ENCODE assay signal across 1 cellular context in the genomic region with DNA sequence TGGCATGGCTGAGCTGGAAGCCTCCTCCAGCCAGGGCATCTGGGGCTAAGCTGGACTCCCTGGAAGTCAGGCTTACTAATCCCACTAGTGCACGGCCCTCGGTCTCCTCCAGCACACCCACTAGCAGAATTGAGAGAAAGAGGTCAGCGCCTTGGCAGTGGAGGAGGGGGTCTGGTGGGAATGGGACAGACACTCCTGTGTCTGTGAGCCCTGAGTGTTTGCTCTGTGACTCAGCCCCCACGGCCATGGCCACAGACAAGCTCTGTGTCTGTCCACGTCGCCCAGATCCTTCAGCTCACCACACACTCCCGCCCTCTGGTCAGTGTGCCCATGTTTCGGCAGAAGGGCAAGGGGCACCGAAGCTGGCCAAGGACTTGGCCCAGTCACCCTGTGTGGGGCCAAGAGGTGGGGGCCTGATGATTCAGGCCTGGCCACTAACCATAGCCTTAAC.
TF ChIP-seq lines count a peak whose summit lies in the region.

No MANE protein-coding gene starts in this region.

TF ChIP-seq in HepG2, 621 proteins besides CTCF, POLR2A, EP300 and RAD21:
- TF ChIP-seq HNRNPL (IDR thresholded peaks at IDR 0.05; ENCODE audit: low read depth, low read length) = peak; percentile 86
- TF ChIP-seq ZNF354B (CRISPR knock-in tag; IDR thresholded peaks at IDR 0.05) = no peak
- TF ChIP-seq SKI (IDR thresholded peaks at IDR 0.05; ENCODE audit: partially characterized antibody) = peak; percentile 27
